In the genomic region with DNA sequence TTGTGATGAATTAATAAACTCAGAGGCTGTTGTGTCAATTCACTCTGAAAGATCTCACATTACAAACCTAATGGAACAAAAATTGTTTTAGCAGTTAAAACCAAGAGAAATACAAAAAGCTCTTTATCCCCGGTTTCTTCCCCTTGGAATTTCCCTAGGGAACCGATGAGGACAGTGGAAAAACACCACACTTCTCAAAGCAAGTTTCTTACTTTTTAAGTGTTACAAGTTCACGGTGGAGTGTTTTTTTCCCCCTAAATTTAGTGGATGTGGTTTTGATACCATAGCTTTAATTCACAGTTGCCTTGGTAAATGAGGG, we compare ENCODE assay signal across 20 cellular contexts. TPM values are rescaled to one million over a fixed set of nuclear protein-coding genes. Genes with fewer than 3 reads are reported as not detected.
DNase-seq lines count a peak whose midpoint lies in the region; ATAC-seq and TF ChIP-seq lines count a peak whose summit lies in the region.
"Had no signal": no experiment of that assay in that cellular context is flagged by ENCODE, and none has a peak within 500 bp of the region (broad histone marks: within the 10 kb centered on the region; RNA-seq: fewer than 3 reads in every experiment).

No MANE protein-coding gene starts in this region.

- no peak overlapping the region for H3K14ac ChIP-seq in trophoblast cell (ENCODE audit: low read length)

- peaks cover 57% of the 10 kb centered on the region for H3K4me1 Mint-ChIP-seq in GM23338
- peaks cover 28% of the 10 kb centered on the region for H3K4me1 Mint-ChIP-seq in chondrocyte (ENCODE audit: low read depth)

- peaks cover 5% of the 10 kb centered on the region for H3K79me1 ChIP-seq in trophoblast cell (ENCODE audit: low read length)

- no peak overlapping the region for H3K4me3 Mint-ChIP-seq in GM23338
- H3K4me3 Mint-ChIP-seq in chondrocyte (ENCODE audit: unreplicated experiment), result no peak overlapping the region

- H3K4me1 ChIP-seq in GM23338 (ENCODE audit: insufficient read depth) (peaks cover 54% of the 10 kb centered on the region), HUES6 (ENCODE audit: control insufficient read depth, insufficient read depth, low read length) (peaks cover 51% of the 10 kb centered on the region), trophoblast cell (ENCODE audit: control insufficient read depth in 1 of 2, insufficient read depth in 2 of 2, low read length in 2 of 2) (peaks cover 0 to 2% of the 10 kb centered on the region in 2 experiments), Peyer's patch (no peaks in the 10 kb centered on the region)
- H3K4me1 ChIP-seq: SJCRH30 had no signal

- no peaks in the 10 kb centered on the region for H3K9me2 ChIP-seq in GM23338 (ENCODE audit: insufficient read depth)

- H3K27ac ChIP-seq in GM23338 (ENCODE audit: low read depth), result peak overlapping the region; percentile 90
- H3K27ac ChIP-seq in HUES6 (ENCODE audit: low read depth, low read length), result peak overlapping the region; percentile 19; the same call in 1 of the 2 replicates
- H3K27ac ChIP-seq in trophoblast cell (ENCODE audit: low read depth, low read length), result peak overlapping the region; percentile 75
- no peak overlapping the region for H3K27ac ChIP-seq in Peyer's patch
- H3K27ac ChIP-seq: KMS-11, SJCRH30 had no signal

- no peak for TF ChIP-seq POLR2A in Peyer's patch (IDR thresholded peaks at IDR 0.05)

- peak overlapping the region; percentile 62 for H4K91ac ChIP-seq in trophoblast cell (ENCODE audit: low read depth, low read length)

- H3K79me2 ChIP-seq in GM23338 (replicated peaks; ENCODE audit: insufficient read depth) (peaks cover 15% of the 10 kb centered on the region), trophoblast cell (ENCODE audit: control insufficient read depth, insufficient read depth, low read length, poor library complexity) (no peaks in the 10 kb centered on the region)

- no peak overlapping the region for H2BK12ac ChIP-seq in trophoblast cell (ENCODE audit: low read length)

- H4K20me1 ChIP-seq in GM23338 (replicated peaks; ENCODE audit: insufficient read depth), result peaks cover 4% of the 10 kb centered on the region; the same call in 1 of the 2 replicates

- no peak overlapping the region for H4K12ac ChIP-seq in trophoblast cell (ENCODE audit: low read depth, low read length)

- H4K8ac ChIP-seq in trophoblast cell (ENCODE audit: low read depth, low read length), result no peak overlapping the region

- H3K4me2 ChIP-seq in GM23338 (peak overlapping the region; percentile 64), trophoblast cell (ENCODE audit: low read length) (no peak overlapping the region)
- H3K4me2 ChIP-seq: KMS-11 had no signal

- H3K4ac ChIP-seq in trophoblast cell (ENCODE audit: low read depth, low read length), result no peak overlapping the region

- peak overlapping the region; percentile 51 for H2BK120ac ChIP-seq in trophoblast cell (ENCODE audit: insufficient read depth, low read length, poor library complexity)

- H2AK5ac ChIP-seq in trophoblast cell (ENCODE audit: low read length), result no peak overlapping the region

- no peak overlapping the region for H3K9ac ChIP-seq in HUES6 (ENCODE audit: low read length)
- no peak overlapping the region for H3K9ac ChIP-seq in trophoblast cell (ENCODE audit: low read length)
- H3K9ac ChIP-seq: KMS-11 had no signal

- H3K23ac ChIP-seq in trophoblast cell (ENCODE audit: low read length), result no peak overlapping the region

- H3K4me3 ChIP-seq in GM23338 (no peak overlapping the region), HUES6 (ENCODE audit: low read depth, low read length) (no peak overlapping the region), trophoblast cell (ENCODE audit: low read depth, low read length) (no peak overlapping the region), Peyer's patch (no peak overlapping the region)
- H3K4me3 ChIP-seq: SJCRH30 had no signal

- peak overlapping the region; percentile 68 for H2BK5ac ChIP-seq in trophoblast cell (ENCODE audit: low read depth, low read length, poor library complexity)

- H3K27ac Mint-ChIP-seq in GM23338, result peak overlapping the region; percentile 91; the same call in 1 of the 2 replicates
- peak overlapping the region; percentile 57 for H3K27ac Mint-ChIP-seq in chondrocyte (ENCODE audit: unreplicated experiment)

- no peaks in the 10 kb centered on the region for H3F3A ChIP-seq in GM23338 (replicated peaks; ENCODE audit: low read depth)

- no peaks in the 10 kb centered on the region for H3K9me3 ChIP-seq in HUES6 (ENCODE audit: control insufficient read depth, insufficient read depth, low read depth, low read length)
- H3K9me3 ChIP-seq in trophoblast cell (ENCODE audit: insufficient read depth, low read depth, low read length), result no peaks in the 10 kb centered on the region
- no peaks in the 10 kb centered on the region for H3K9me3 ChIP-seq in Peyer's patch
- H3K9me3 ChIP-seq: SJCRH30 had no signal

- H3K9me3 Mint-ChIP-seq in GM23338 (no peaks in the 10 kb centered on the region), chondrocyte (ENCODE audit: low read depth) (no peaks in the 10 kb centered on the region)

- no peak overlapping the region for H3K18ac ChIP-seq in trophoblast cell (ENCODE audit: low read length)

- no peak overlapping the region for H2AFZ ChIP-seq in GM23338
- no peak overlapping the region for H2AFZ ChIP-seq in trophoblast cell (ENCODE audit: insufficient read depth, low read length, poor library complexity)

- H3K27me3 Mint-ChIP-seq in GM23338 (ENCODE audit: insufficient read depth, low read depth, poor library complexity) (peaks cover 3% of the 10 kb centered on the region), chondrocyte (ENCODE audit: low read depth) (no peaks in the 10 kb centered on the region)

- no peak for ATAC-seq in GM23338
- ATAC-seq in HG03457 (IDR thresholded peaks at IDR 0.05; ENCODE audit: unreplicated experiment), result no peak

- H3K36me3 Mint-ChIP-seq in GM23338 (ENCODE audit: low read depth) (peaks cover 24% of the 10 kb centered on the region), chondrocyte (ENCODE audit: low read depth) (peaks cover 3% of the 10 kb centered on the region)

- WGBS in trophoblast cell (ENCODE audit: extremely low coverage, insufficient coverage, insufficient read length), result no CpG with 5 or more reads among the region's 3 CpGs

- no peak for TF ChIP-seq CTCF in GM23338 (conservative IDR thresholded peaks at IDR 0.05; ENCODE audit: low read depth in 2 of 2)
- no peak for TF ChIP-seq CTCF in chondrocyte (IDR thresholded peaks at IDR 0.05)
- TF ChIP-seq CTCF in Peyer's patch (IDR thresholded peaks at IDR 0.05), result no peak

- H3K36me3 ChIP-seq in GM23338 (ENCODE audit: insufficient read depth), result peaks cover 17% of the 10 kb centered on the region; the same call in 1 of the 2 replicates
- peaks cover 16% of the 10 kb centered on the region for H3K36me3 ChIP-seq in HUES6 (ENCODE audit: control insufficient read depth, insufficient read depth, low read length)
- peaks cover 1 to 2% of the 10 kb centered on the region in 2 experiments for H3K36me3 ChIP-seq in trophoblast cell (ENCODE audit: control insufficient read depth in 1 of 2, insufficient read depth in 2 of 2, low read length in 2 of 2)
- H3K36me3 ChIP-seq in Peyer's patch, result no peaks in the 10 kb centered on the region
- H3K36me3 ChIP-seq: SJCRH30 had no signal

- no peaks in the 10 kb centered on the region for H3K27me3 ChIP-seq in GM23338 (ENCODE audit: insufficient read depth)
- no peaks in the 10 kb centered on the region for H3K27me3 ChIP-seq in HUES6 (ENCODE audit: control insufficient read depth, insufficient read depth, low read length)
- H3K27me3 ChIP-seq in trophoblast cell (ENCODE audit: insufficient read depth, low read length), result no peaks in the 10 kb centered on the region
- no peaks in the 10 kb centered on the region for H3K27me3 ChIP-seq in Peyer's patch
- H3K27me3 ChIP-seq: SJCRH30 had no signal

- no peak for DNase-seq in GM23338 (ENCODE audit: low spot score)
- DNase-seq in chondrocyte (ENCODE audit: low spot score), result no peak
- no peak for DNase-seq in trophoblast cell
- DNase-seq in NCI-H1417 treated with DMSO at 0.1 percent for 48 hours (lab: John Stamatoyannopoulos, UW), result no peak
- no peak for DNase-seq in Peyer's patch
- no peak for DNase-seq in SIG-M5 treated with dmso at 0.1 percent for 504 hours (lab: John Stamatoyannopoulos, UW; ENCODE audit: unreplicated experiment)
- DNase-seq: ACHN, AML-193, COR-L47, HCEC 1CT, NCI-H1417, NCI-H187 treated with DMSO at 0.1 percent for 48 hours, NCI-H226, NCI-H524, NCI-H82, RPMI8226, SJCRH30 had no signal

TF ChIP-seq in GM23338, 12 proteins besides CTCF, POLR2A, EP300 and RAD21:
- no peak for TF ChIP-seq EZH2phosphoT487 (IDR thresholded peaks at IDR 0.05; ENCODE audit: unreplicated experiment)
- TF ChIP-seq, protein P1, sequence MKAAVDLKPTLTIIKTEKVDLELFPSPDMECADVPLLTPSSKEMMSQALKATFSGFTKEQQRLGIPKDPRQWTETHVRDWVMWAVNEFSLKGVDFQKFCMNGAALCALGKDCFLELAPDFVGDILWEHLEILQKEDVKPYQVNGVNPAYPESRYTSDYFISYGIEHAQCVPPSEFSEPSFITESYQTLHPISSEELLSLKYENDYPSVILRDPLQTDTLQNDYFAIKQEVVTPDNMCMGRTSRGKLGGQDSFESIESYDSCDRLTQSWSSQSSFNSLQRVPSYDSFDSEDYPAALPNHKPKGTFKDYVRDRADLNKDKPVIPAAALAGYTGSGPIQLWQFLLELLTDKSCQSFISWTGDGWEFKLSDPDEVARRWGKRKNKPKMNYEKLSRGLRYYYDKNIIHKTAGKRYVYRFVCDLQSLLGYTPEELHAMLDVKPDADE (IDR thresholded peaks at IDR 0.05), result no peak
- no peak for TF ChIP-seq CREB1 (CRISPR knock-in tag; IDR thresholded peaks at IDR 0.05; ENCODE audit: low read depth)
- no peak for TF ChIP-seq JUNB (IDR thresholded peaks at IDR 0.05; ENCODE audit: unreplicated experiment)

RNA-seq across cellular contexts. Expression of a gene that starts 10.3 kb away (rescaled TPM):
- 37.5 and 39.5 TPM in 2 replicates for total RNA-seq in GM23338 (2014; rRNA removed; shearing (Covaris generic))
- polyA plus RNA-seq in GM23338 (2016; fragmentation: Nextera tagmentation; extraction: Ambion mirVana), result 18.7 and 20.1 TPM in 2 replicates
- total RNA-seq in chondrocyte (10.9 to 17.0 TPM (median 11.6 TPM) in 3 replicates), Peyer's patch (10 to 100 TPM in 1 of 4 donors, 1 to 10 TPM in 1, under 1 TPM in 1, not detected in 1; 0.53 to 10.7 (median 2.5) TPM)
- polyA plus RNA-seq in trophoblast cell (2013), result 372 and 404 TPM in 2 replicates

Comparison
In these comparisons a context has a peak if more than half of its experiments do, and no peak if none do; other contexts are left out.
1. H3K27ac ChIP-seq: peak in GM23338 (single experiment), HUES6 (single experiment) and trophoblast cell (single experiment); none in Peyer's patch (0 of 4).